In the genomic region with DNA sequence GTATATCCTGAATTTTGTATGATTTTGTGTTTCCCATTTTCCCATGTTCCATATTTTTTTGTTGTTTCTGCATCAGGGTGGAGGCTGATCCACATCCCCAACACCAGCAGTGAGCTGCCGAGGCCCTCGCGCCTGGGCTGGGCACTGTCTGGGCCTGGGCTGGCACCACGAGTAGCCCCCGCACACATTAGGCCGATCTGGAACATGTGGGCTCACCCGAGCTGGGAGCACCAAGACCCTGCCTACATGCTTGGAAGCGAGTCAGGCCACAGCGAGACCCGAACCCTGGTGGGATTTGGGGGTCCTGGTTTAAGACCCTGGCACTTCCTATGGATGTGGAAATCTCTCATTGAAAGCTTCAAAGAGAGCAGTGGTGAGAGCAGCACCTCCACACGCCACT, we compare ENCODE assay signal across 24 cellular contexts. TPM values are rescaled to one million over a fixed set of nuclear protein-coding genes. Genes with fewer than 3 reads are reported as not detected.
DNase-seq lines count a peak whose midpoint lies in the region; ATAC-seq and TF ChIP-seq lines count a peak whose summit lies in the region.
"Had no signal": no experiment of that assay in that cellular context is flagged by ENCODE, and none has a peak within 500 bp of the region (broad histone marks: within the 10 kb centered on the region; RNA-seq: fewer than 3 reads in every experiment).

No MANE protein-coding gene starts in this region.

- peaks cover 5% of the 10 kb centered on the region for H3K36me3 ChIP-seq in endodermal cell (ENCODE audit: control insufficient read depth, insufficient read depth, low read length)
- H3K36me3 ChIP-seq in tibial nerve = peaks cover 0 to 11% (median 0%) of the 10 kb centered on the region in 3 donors

- H3K27ac ChIP-seq in endodermal cell (ENCODE audit: low read depth, low read length) (no peak overlapping the region), tibial nerve (peak overlapping the region in 3 of 4 donors; percentile 11 to 75 (median 69))
- H3K27ac ChIP-seq: A549, Peyer's patch, stomach had no signal

- H3K9me3 Mint-ChIP-seq in endodermal cell = no peaks in the 10 kb centered on the region
- no peaks in the 10 kb centered on the region for H3K9me3 Mint-ChIP-seq in natural killer cell treated with Interleukin-12 subunit alpha and Interleukin-12 subunit beta and Interleukin-15 and Interleukin-18, amount 100 ng/mL, for 72 hours
- H3K9me3 Mint-ChIP-seq: memory B cell, type B pancreatic cell had no signal

- no peaks in the 10 kb centered on the region for H3K4me1 ChIP-seq in endodermal cell (ENCODE audit: control insufficient read depth, insufficient read depth, low read length)
- peaks cover 0 to 54% (median 42%) of the 10 kb centered on the region in 4 donors for H3K4me1 ChIP-seq in tibial nerve
- H3K4me1 ChIP-seq: A549 had no signal

- H3K27ac Mint-ChIP-seq in endodermal cell = peak overlapping the region; percentile 55
- H3K27ac Mint-ChIP-seq in natural killer cell treated with Interleukin-12 subunit alpha and Interleukin-12 subunit beta and Interleukin-15 and Interleukin-18, amount 100 ng/mL, for 72 hours = peak overlapping the region; percentile 60 to 61
- H3K27ac Mint-ChIP-seq: memory B cell, type B pancreatic cell had no signal

- H3K27me3 ChIP-seq in endodermal cell (ENCODE audit: control insufficient read depth, insufficient read depth, low read length, poor library complexity, severe bottlenecking) = no peaks in the 10 kb centered on the region
- no peaks in the 10 kb centered on the region for H3K27me3 ChIP-seq in tibial nerve
- H3K27me3 ChIP-seq: heart left ventricle, Peyer's patch, stomach had no signal

- H3K4me3 Mint-ChIP-seq in endodermal cell = no peak overlapping the region
- H3K4me3 Mint-ChIP-seq in natural killer cell treated with Interleukin-12 subunit alpha and Interleukin-12 subunit beta and Interleukin-15 and Interleukin-18, amount 100 ng/mL, for 72 hours = no peak overlapping the region
- H3K4me3 Mint-ChIP-seq: memory B cell, type B pancreatic cell had no signal

- TF ChIP-seq EP300 in tibial nerve (IDR thresholded peaks at IDR 0.05) = no peak

- 95 to 97% methylated on average over 8 to 11 of the region's 11 CpGs for WGBS in endodermal cell (ENCODE audit: insufficient coverage in 1 of 2, insufficient read length in 1 of 2), 2 experiments
- WGBS in tibial nerve, 2 donors = 90 to 97% methylated on average over 11 of the region's 11 CpGs

- no peak overlapping the region for H3K9ac ChIP-seq in endodermal cell (ENCODE audit: extremely low read depth, low read length, poor library complexity, severe bottlenecking)

- H3K9me3 ChIP-seq in endodermal cell (ENCODE audit: control insufficient read depth, low read length) (no peaks in the 10 kb centered on the region), tibial nerve (no peaks in the 10 kb centered on the region)
- H3K9me3 ChIP-seq: A549, heart left ventricle, Peyer's patch, stomach had no signal

- no peak for ATAC-seq in Right ventricle myocardium superior (ENCODE audit: poor library complexity)
- ATAC-seq in left cardiac atrium = no peak
- no peak for ATAC-seq in natural killer cell treated with Interleukin-12 subunit alpha and Interleukin-12 subunit beta and Interleukin-15 and Interleukin-18, amount 100 ng/mL, for 72 hours
- ATAC-seq: A549, esophagus mucosa, HCT116, heart left ventricle, left colon had no signal

- TF ChIP-seq CTCF in endodermal cell (conservative IDR thresholded peaks at IDR 0.05) (no peak), tibial nerve (IDR thresholded peaks at IDR 0.05) (no peak)

- H3K4me3 ChIP-seq in endodermal cell (ENCODE audit: low read length) = no peak overlapping the region
- H3K4me3 ChIP-seq in tibial nerve = no peak overlapping the region
- H3K4me3 ChIP-seq: A549, Peyer's patch, skin epidermis, stomach had no signal

- no peaks in the 10 kb centered on the region for H3K27me3 Mint-ChIP-seq in endodermal cell (ENCODE audit: insufficient read depth)
- H3K27me3 Mint-ChIP-seq in natural killer cell treated with Interleukin-12 subunit alpha and Interleukin-12 subunit beta and Interleukin-15 and Interleukin-18, amount 100 ng/mL, for 72 hours = no peaks in the 10 kb centered on the region
- H3K27me3 Mint-ChIP-seq: memory B cell, type B pancreatic cell had no signal

- no peak for TF ChIP-seq POLR2A in tibial nerve (IDR thresholded peaks at IDR 0.05)

- H3K36me3 Mint-ChIP-seq in endodermal cell (ENCODE audit: low read depth) = peaks cover 5% of the 10 kb centered on the region
- H3K36me3 Mint-ChIP-seq in natural killer cell treated with Interleukin-12 subunit alpha and Interleukin-12 subunit beta and Interleukin-15 and Interleukin-18, amount 100 ng/mL, for 72 hours = no peaks in the 10 kb centered on the region
- H3K36me3 Mint-ChIP-seq: memory B cell, type B pancreatic cell had no signal

- intact Hi-C loops in Right ventricle myocardium superior (cut with DNase I) (no loop called here), left cardiac atrium (cut with DNase I) (no loop called here)

- DNase-seq in Right ventricle myocardium superior = peak; percentile 19
- DNase-seq in left cardiac atrium = no peak
- no peak for DNase-seq in endodermal cell
- no peak for DNase-seq in natural killer cell treated with Interleukin-12 subunit alpha and Interleukin-12 subunit beta and Interleukin-15 and Interleukin-18, amount 100 ng/mL, for 72 hours (ENCODE audit: low spot score)
- no peak for DNase-seq in tibial nerve (ENCODE audit: low spot score in 2 of 2)
- DNase-seq in MV-4-11 (lab: John Stamatoyannopoulos, UW) = no peak
- DNase-seq in activated effector memory CD4-positive, alpha-beta T cell treated with anti-CD3 and anti-CD28 coated beads, Interleukin-2, amount 50 U/mL, for 16 hours = no peak
- no peak for DNase-seq in NCI-H2029 treated with DMSO at 0.1 percent for 48 hours (lab: John Stamatoyannopoulos, UW)
- DNase-seq: activated CD4-positive, CD25-positive, alpha-beta regulatory T cell treated with anti-CD3 and anti-CD28 coated beads, Interleukin-2, amount 50 U/mL, for 72 hours; activated gamma-delta T cell; DMS53; effector memory CD4-positive, alpha-beta T cell; left colon; NCI-H187; NCI-H526; Peyer's patch; stomach had no signal

- H3K4me1 Mint-ChIP-seq in endodermal cell = peaks cover 4% of the 10 kb centered on the region
- H3K4me1 Mint-ChIP-seq in natural killer cell treated with Interleukin-12 subunit alpha and Interleukin-12 subunit beta and Interleukin-15 and Interleukin-18, amount 100 ng/mL, for 72 hours (ENCODE audit: low read depth in 2 of 2) = peaks cover 17 to 25% of the 10 kb centered on the region in 2 donors

RNA-seq across cellular contexts. Expression of a gene that starts 8.5 kb away (rescaled TPM):
- total RNA-seq in Right ventricle myocardium superior (9.8 TPM), left cardiac atrium (10 to 100 TPM; 11.6 to 15.2 TPM), endodermal cell (10 to 100 TPM; 29.8 to 32.6 TPM), tibial nerve (10 to 100 TPM; 17.8 to 24.3 (median 21.2) TPM)
- polyA plus RNA-seq in endodermal cell (2013, experiment 1 of 2) = 26.2 TPM
- 27.1 TPM for polyA plus RNA-seq in endodermal cell (2013, experiment 2 of 2)
- 10 to 100 TPM; 46.2 to 65.0 TPM for total RNA-seq in natural killer cell treated with Interleukin-12 subunit alpha and Interleukin-12 subunit beta and Interleukin-15 and Interleukin-18, amount 100 ng/mL, for 72 hours

RNA-seq across cellular contexts. Expression of a gene that starts 29.2 kb away (rescaled TPM):
- total RNA-seq in Right ventricle myocardium superior (0.30 TPM), left cardiac atrium (under 1 TPM; 0.44 to 0.65 TPM), endodermal cell (1 to 10 TPM; 3.7 to 4.2 TPM), tibial nerve (1 to 10 TPM; 1.3 to 4.2 (median 2.4) TPM)
- polyA plus RNA-seq in endodermal cell (2013, experiment 1 of 2) = 4.2 TPM
- polyA plus RNA-seq in endodermal cell (2013, experiment 2 of 2) = 2.7 TPM
- 1 to 10 TPM; 1.1 to 1.4 TPM for total RNA-seq in natural killer cell treated with Interleukin-12 subunit alpha and Interleukin-12 subunit beta and Interleukin-15 and Interleukin-18, amount 100 ng/mL, for 72 hours
